Comparison of ENCODE assay signal across 11 cellular contexts in the genomic region with DNA sequence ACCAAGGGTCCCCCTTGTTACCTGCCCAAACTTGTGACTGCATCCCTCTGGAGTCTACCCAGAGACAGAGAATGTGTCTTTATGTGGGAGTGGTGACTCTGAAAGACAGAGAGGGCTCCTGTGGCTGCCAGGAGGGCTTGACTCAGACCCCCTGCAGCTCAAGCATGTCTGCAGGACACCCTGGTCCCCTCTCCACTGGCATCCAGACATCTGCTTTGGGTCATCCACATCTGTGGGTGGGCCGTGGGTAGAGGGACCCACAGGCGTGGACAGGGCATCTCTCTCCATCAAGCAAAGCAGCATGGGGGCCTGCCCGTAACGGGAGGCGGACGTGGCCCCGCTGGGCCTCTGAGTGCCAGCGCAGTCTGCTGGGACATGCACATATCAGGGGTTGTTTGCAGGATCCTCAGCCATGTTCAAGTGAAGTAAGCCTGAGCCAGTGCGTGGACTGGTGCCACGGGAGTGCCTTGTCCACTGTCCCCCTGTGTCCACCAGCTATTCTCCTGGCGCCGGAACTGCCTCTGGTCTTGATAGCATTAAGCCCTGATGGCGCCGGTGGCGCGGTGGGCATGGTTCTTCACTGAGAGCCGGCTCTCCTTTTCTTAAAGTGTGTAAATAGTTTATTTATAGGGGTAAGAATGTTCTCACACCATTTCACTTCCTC. TPM values are rescaled to one million over a fixed set of nuclear protein-coding genes. Genes with fewer than 3 reads are reported as not detected.
DNase-seq lines count a peak whose midpoint lies in the region; ATAC-seq and TF ChIP-seq lines count a peak whose summit lies in the region.
"Had no signal": no experiment of that assay in that cellular context is flagged by ENCODE, and none has a peak within 500 bp of the region (broad histone marks: within the 10 kb centered on the region; RNA-seq: fewer than 3 reads in every experiment).

No MANE protein-coding gene starts in this region.

- H3K4me1 ChIP-seq in parathyroid adenoma: no peaks in the 10 kb centered on the region

- no peak overlapping the region for H3K4me3 ChIP-seq in parathyroid adenoma (ENCODE audit: low read depth, low read length)

- H3K9me3 Mint-ChIP-seq in activated naive CD8-positive, alpha-beta T cell treated with anti-CD3 and anti-CD28 coated beads for 36 hours: no peaks in the 10 kb centered on the region

- no peak overlapping the region for H3K4me2 ChIP-seq in parathyroid adenoma (ENCODE audit: low read length)

- ATAC-seq in GM21786 (IDR thresholded peaks at IDR 0.05; ENCODE audit: unreplicated experiment) (peak; percentile 35), GM18520 (IDR thresholded peaks at IDR 0.05; ENCODE audit: unreplicated experiment) (no peak), GM21515 (IDR thresholded peaks at IDR 0.05; ENCODE audit: unreplicated experiment) (no peak)
- ATAC-seq: SK-N-SH treated with all-trans-retinoic acid at 6 μM for 48 hours had no signal

- no peaks in the 10 kb centered on the region for H3K79me2 ChIP-seq in parathyroid adenoma

- H3K27ac Mint-ChIP-seq in activated naive CD8-positive, alpha-beta T cell treated with anti-CD3 and anti-CD28 coated beads for 36 hours: peak overlapping the region; percentile 55

- no peak overlapping the region for H3K4me3 Mint-ChIP-seq in activated naive CD8-positive, alpha-beta T cell treated with anti-CD3 and anti-CD28 coated beads for 36 hours

- peaks cover 10% of the 10 kb centered on the region for H3K36me3 Mint-ChIP-seq in activated naive CD8-positive, alpha-beta T cell treated with anti-CD3 and anti-CD28 coated beads for 36 hours

- in situ Hi-C loops in GM13976 (cut with MboI; ENCODE audit: low sequenced_read_pairs, unreplicated experiment): no loop called here

- TF ChIP-seq CTCF in GM13976 (IDR thresholded peaks at IDR 0.05; ENCODE audit: borderline replicate concordance, control extremely low read depth, extremely low read depth, insufficient read depth, missing control alignments) (no peak), parathyroid adenoma (IDR thresholded peaks at IDR 0.05) (no peak)

- peak; percentile 63 for DNase-seq in GM13976 (ENCODE audit: low spot score)
- no peak for DNase-seq in activated naive CD8-positive, alpha-beta T cell treated with anti-CD3 and anti-CD28 coated beads for 36 hours
- DNase-seq in iPS-NIHi7 (ENCODE audit: extremely low spot score): no peak
- DNase-seq in KG1 (lab: John Stamatoyannopoulos, UW): no peak
- DNase-seq: activated CD8-positive, alpha-beta memory T cell treated with anti-CD3 and anti-CD28 coated beads, Interleukin-2, amount 50 U/mL, for 48 hours; DMS79 had no signal

- no peaks in the 10 kb centered on the region for H3K9me3 ChIP-seq in parathyroid adenoma (ENCODE audit: control insufficient read depth, low read length)

- no peak overlapping the region for H2AFZ ChIP-seq in parathyroid adenoma

- peak overlapping the region; percentile 20 for H3K27ac ChIP-seq in parathyroid adenoma

- no peaks in the 10 kb centered on the region for H3K27me3 Mint-ChIP-seq in activated naive CD8-positive, alpha-beta T cell treated with anti-CD3 and anti-CD28 coated beads for 36 hours

- no peaks in the 10 kb centered on the region for H3K36me3 ChIP-seq in parathyroid adenoma (ENCODE audit: control insufficient read depth, insufficient read depth, low read length)

- no peak overlapping the region for H3K9ac ChIP-seq in parathyroid adenoma

- H3K27me3 ChIP-seq in parathyroid adenoma (ENCODE audit: control insufficient read depth, insufficient read depth, low read length): no peaks in the 10 kb centered on the region

- peaks cover 37% of the 10 kb centered on the region for H3K4me1 Mint-ChIP-seq in activated naive CD8-positive, alpha-beta T cell treated with anti-CD3 and anti-CD28 coated beads for 36 hours

RNA-seq across cellular contexts. Expression of gene SH2D4B, which starts 19.4 kb away (rescaled TPM):
- total RNA-seq in activated naive CD8-positive, alpha-beta T cell treated with anti-CD3 and anti-CD28 coated beads for 36 hours: under 1 TPM; 0.08 to 0.18 TPM
